Comparison of ENCODE assay signal across 12 cellular contexts in genomic region chr3:48402907-48403306, GRCh38. TPM values are rescaled to one million over a fixed set of nuclear protein-coding genes. Genes with fewer than 3 reads are reported as not detected.
A peak's percentile ranks its signal among the peaks of the same experiment; 100 is the strongest.
DNase-seq lines count a peak whose midpoint lies in the region; ATAC-seq and TF ChIP-seq lines count a peak whose summit lies in the region.
"Had no signal": no experiment of that assay in that cellular context is flagged by ENCODE, and none has a peak within 500 bp of the region (broad histone marks: within the 10 kb centered on the region; RNA-seq: fewer than 3 reads in every experiment).

No MANE protein-coding gene starts in this region.

- TF ChIP-seq CTCF in RWPE2 (IDR thresholded peaks at IDR 0.05; ENCODE audit: poor library complexity, severe bottlenecking) = no peak
- TF ChIP-seq CTCF in dorsolateral prefrontal cortex (IDR thresholded peaks at IDR 0.05 in 54 of 56, conservative IDR thresholded peaks at IDR 0.05 in 2 of 56; ENCODE audit: low read depth in 1 of 56, partially characterized antibody in 56 of 56) = no peak
- no peak for TF ChIP-seq CTCF in osteoblast (IDR thresholded peaks at IDR 0.05; ENCODE audit: extremely low read depth, low read depth, low read length)
- TF ChIP-seq CTCF in tibial artery (IDR thresholded peaks at IDR 0.05) = no peak

- H3K27ac ChIP-seq in RWPE2 (ENCODE audit: poor library complexity, severe bottlenecking) = peak overlapping the region; percentile 88
- peak overlapping the region in 48 of 59 donors; percentile 2 to 83 (median 62) for H3K27ac ChIP-seq in dorsolateral prefrontal cortex
- H3K27ac ChIP-seq in osteoblast (ENCODE audit: low read depth, low read length) = no peak overlapping the region
- H3K27ac ChIP-seq in tibial artery = peak overlapping the region; percentile 84 to 85
- H3K27ac ChIP-seq: SJCRH30 had no signal

- no peaks in the 10 kb centered on the region for H3K79me2 ChIP-seq in osteoblast (ENCODE audit: insufficient read depth, low read length)

- H3K27me3 ChIP-seq in RWPE2 (ENCODE audit: insufficient read depth, poor library complexity, severe bottlenecking) = no peaks in the 10 kb centered on the region
- no peaks in the 10 kb centered on the region for H3K27me3 ChIP-seq in dorsolateral prefrontal cortex
- H3K27me3 ChIP-seq in osteoblast (ENCODE audit: insufficient read depth, low read length) = peaks cover 21% of the 10 kb centered on the region
- no peaks in the 10 kb centered on the region for H3K27me3 ChIP-seq in tibial artery
- H3K27me3 ChIP-seq: SJCRH30 had no signal

- no peak for ATAC-seq in RWPE2 (ENCODE audit: low read depth)
- ATAC-seq in GM18520 (IDR thresholded peaks at IDR 0.05; ENCODE audit: unreplicated experiment) = no peak
- ATAC-seq: activated CD8-positive, alpha-beta T cell treated with anti-CD3 and anti-CD28 coated beads, Interleukin-2, amount 10 ng/mL, durations not matched to agents 7 days and 5 days; left colon had no signal

- H3K36me3 ChIP-seq in RWPE2 (ENCODE audit: low read depth) (peaks cover 57% of the 10 kb centered on the region), osteoblast (ENCODE audit: insufficient read depth, low read length) (no peaks in the 10 kb centered on the region), tibial artery (peaks cover 33 to 53% (median 51%) of the 10 kb centered on the region in 3 donors)

- H3K9me3 ChIP-seq in RWPE2 (ENCODE audit: severe bottlenecking) (no peaks in the 10 kb centered on the region), osteoblast (ENCODE audit: low read depth, low read length) (no peaks in the 10 kb centered on the region), tibial artery (no peaks in the 10 kb centered on the region)
- H3K9me3 ChIP-seq: SJCRH30 had no signal

- H2AFZ ChIP-seq in osteoblast (ENCODE audit: low read length) = no peak overlapping the region

- H3K4me3 ChIP-seq in RWPE2 (ENCODE audit: severe bottlenecking) (no peak overlapping the region), dorsolateral prefrontal cortex (no peak overlapping the region), osteoblast (ENCODE audit: insufficient read depth, low read length) (no peak overlapping the region), tibial artery (no peak overlapping the region)
- H3K4me3 ChIP-seq: SJCRH30 had no signal

- H4K20me1 ChIP-seq in osteoblast (ENCODE audit: insufficient read depth, low read length) = no peaks in the 10 kb centered on the region

- intact Hi-C loops in dorsolateral prefrontal cortex (cut with DNase I) = loop anchor here in 1 of 2 donors (5.0 kb wide), 1 partner anchor 131 kb away; no protein-coding TSS in a partner anchor
- intact Hi-C loops in tibial artery (cut with DNase I; ENCODE audit: low total_unique reads) = no loop called here

- H3K4me1 ChIP-seq in RWPE2 (ENCODE audit: insufficient read depth, poor library complexity, severe bottlenecking) = peaks cover 15% of the 10 kb centered on the region
- peaks cover 11% of the 10 kb centered on the region for H3K4me1 ChIP-seq in osteoblast (ENCODE audit: insufficient read depth, low read length)
- H3K4me1 ChIP-seq in tibial artery = peaks cover 0 to 55% (median 48%) of the 10 kb centered on the region in 4 donors

- no peak overlapping the region for H3K4me2 ChIP-seq in osteoblast (ENCODE audit: insufficient read depth, low read length)

- DNase-seq in RWPE2 (ENCODE audit: low spot score) = no peak
- DNase-seq in dorsolateral prefrontal cortex = peak in 1 of 10 donors; percentile 1
- peak; percentile 56 for DNase-seq in osteoblast (ENCODE audit: insufficient read length, low spot score, missing footprints)
- no peak for DNase-seq in tibial artery
- no peak for DNase-seq in cerebellum (ENCODE audit: low spot score)
- no peak for DNase-seq in NCI-H2171 treated with DMSO at 0.1 percent for 48 hours (lab: John Stamatoyannopoulos, UW)
- DNase-seq: activated CD8-positive, alpha-beta T cell treated with anti-CD3 and anti-CD28 coated beads, Interleukin-2, amount 10 ng/mL, durations not matched to agents 7 days and 5 days; activated gamma-delta T cell; SJCRH30 had no signal

RNA-seq across cellular contexts. Expression of gene PLXNB1, which starts 27.0 kb away (rescaled TPM):
- total RNA-seq in dorsolateral prefrontal cortex = 100 to 1,000 TPM in 116 of 120 experiments, 10 to 100 TPM in 4; 88.5 to 492 (median 177) TPM
- total RNA-seq in osteoblast = 23.3 and 33.7 TPM in 2 replicates
- total RNA-seq in cerebellum = 85.4 TPM

RNA-seq across cellular contexts. Expression of gene FBXW12, which starts 30.9 kb away (rescaled TPM):
- total RNA-seq in dorsolateral prefrontal cortex = 1 to 10 TPM in 107 of 120 experiments, under 1 TPM in 13; 0.40 to 4.1 (median 1.8) TPM
- total RNA-seq in osteoblast = not detected in 2 replicates
- 1.2 TPM for total RNA-seq in cerebellum
- total RNA-seq: activated CD8-positive, alpha-beta T cell treated with anti-CD3 and anti-CD28 coated beads, Interleukin-2, amount 10 ng/mL, durations not matched to agents 7 days and 5 days; bronchial epithelial cell; left colon had no signal

RNA-seq across cellular contexts. Expression of gene CCDC51, which starts 37.0 kb away (rescaled TPM):
- total RNA-seq in dorsolateral prefrontal cortex = 10 to 100 TPM in 60 of 120 experiments, 1 to 10 TPM in 60; 5.5 to 17.7 (median 10.0) TPM
- 13.3 and 17.4 TPM in 2 replicates for total RNA-seq in osteoblast
- 6.0 TPM for total RNA-seq in cerebellum

RNA-seq across cellular contexts. Expression of gene TMA7, which starts 37.1 kb away (rescaled TPM):
- total RNA-seq in dorsolateral prefrontal cortex = 100 to 1,000 TPM; 127 to 251 (median 193) TPM
- total RNA-seq in osteoblast = 128 and 135 TPM in 2 replicates
- total RNA-seq in cerebellum = 83.0 TPM

RNA-seq across cellular contexts. Expression of gene ATRIP, which starts 43.6 kb away (rescaled TPM):
- total RNA-seq in dorsolateral prefrontal cortex (10 to 100 TPM in 5 of 120 experiments, 1 to 10 TPM in 115; 3.5 to 10.4 (median 6.0) TPM), osteoblast (5.0 and 5.1 TPM in 2 replicates), cerebellum (7.3 TPM)
